In the genomic region with DNA sequence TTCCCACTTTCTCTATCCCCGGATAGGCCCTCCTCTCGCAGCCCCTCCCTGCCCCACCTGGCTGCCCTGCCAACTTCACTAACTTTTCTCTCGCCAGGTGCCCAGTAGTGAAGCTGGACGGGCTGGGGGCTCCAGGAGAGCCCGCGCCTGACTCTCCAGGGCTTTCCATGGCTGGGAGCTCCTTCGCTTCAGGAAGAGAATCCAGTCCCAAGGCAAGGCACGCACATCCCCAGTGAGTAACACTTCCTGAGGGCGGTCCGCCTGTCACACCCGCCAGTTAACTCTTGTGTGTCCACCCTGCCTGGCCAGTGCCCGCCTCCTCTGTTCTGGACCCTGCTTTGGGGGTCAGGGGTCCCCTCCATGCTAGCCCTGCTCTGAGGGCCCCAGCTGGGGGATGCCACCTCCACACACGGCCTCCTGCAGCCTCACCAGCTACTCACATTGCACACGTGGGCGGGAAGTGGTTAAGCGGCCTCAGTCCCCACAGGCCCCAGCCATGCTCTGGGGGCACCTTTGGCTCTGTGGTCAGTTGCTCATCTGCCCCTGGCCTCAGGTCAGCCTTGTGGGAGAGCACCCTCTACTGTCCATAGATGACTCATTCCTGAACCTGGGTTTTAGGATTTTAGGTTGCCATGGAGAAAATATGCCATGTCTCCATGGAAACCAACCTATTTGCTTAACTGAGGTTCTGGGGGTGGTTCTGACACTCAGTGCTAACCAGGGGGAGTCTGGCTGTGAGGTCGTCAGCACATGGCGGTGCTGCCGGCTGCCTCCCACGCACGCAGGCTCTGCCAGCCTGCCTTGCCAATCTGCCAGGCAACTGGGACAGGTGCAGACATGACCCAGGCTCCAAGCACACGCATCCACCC, we compare ENCODE assay signal across 8 cellular contexts. TPM values are rescaled to one million over a fixed set of nuclear protein-coding genes. Genes with fewer than 3 reads are reported as not detected.
A peak's percentile ranks its signal among the peaks of the same experiment; 100 is the strongest.
DNase-seq lines count a peak whose midpoint lies in the region; ATAC-seq and TF ChIP-seq lines count a peak whose summit lies in the region.

A gene with protein sequence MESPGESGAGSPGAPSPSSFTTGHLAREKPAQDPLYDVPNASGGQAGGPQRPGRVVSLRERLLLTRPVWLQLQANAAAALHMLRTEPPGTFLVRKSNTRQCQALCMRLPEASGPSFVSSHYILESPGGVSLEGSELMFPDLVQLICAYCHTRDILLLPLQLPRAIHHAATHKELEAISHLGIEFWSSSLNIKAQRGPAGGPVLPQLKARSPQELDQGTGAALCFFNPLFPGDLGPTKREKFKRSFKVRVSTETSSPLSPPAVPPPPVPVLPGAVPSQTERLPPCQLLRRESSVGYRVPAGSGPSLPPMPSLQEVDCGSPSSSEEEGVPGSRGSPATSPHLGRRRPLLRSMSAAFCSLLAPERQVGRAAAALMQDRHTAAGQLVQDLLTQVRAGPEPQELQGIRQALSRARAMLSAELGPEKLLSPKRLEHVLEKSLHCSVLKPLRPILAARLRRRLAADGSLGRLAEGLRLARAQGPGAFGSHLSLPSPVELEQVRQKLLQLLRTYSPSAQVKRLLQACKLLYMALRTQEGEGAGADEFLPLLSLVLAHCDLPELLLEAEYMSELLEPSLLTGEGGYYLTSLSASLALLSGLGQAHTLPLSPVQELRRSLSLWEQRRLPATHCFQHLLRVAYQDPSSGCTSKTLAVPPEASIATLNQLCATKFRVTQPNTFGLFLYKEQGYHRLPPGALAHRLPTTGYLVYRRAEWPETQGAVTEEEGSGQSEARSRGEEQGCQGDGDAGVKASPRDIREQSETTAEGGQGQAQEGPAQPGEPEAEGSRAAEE (minus strand): TSS at position 201 of the 869 bp plus-strand sequence. CDS start 32 bp downstream, at position 169.

- H3K79me2 ChIP-seq in OCI-LY3 (ENCODE audit: low read length) = no peaks in the 10 kb centered on the region

- DNase-seq in AG10803 (ENCODE audit: low read depth) (peak; percentile 94), adrenal gland (peak; percentile 63 to 87 (median 81)), Right ventricle myocardium inferior (ENCODE audit: missing footprints) (peak; percentile 66), occipital lobe (lab: John Stamatoyannopoulos, UW) (peak; percentile 72), vagina (ENCODE audit: extremely low spot score in 2 of 2) (no peak)

- intact Hi-C loops in adrenal gland (cut with DNase I) = no loop called here
- intact Hi-C loops in Right ventricle myocardium inferior (cut with DNase I) = loop anchor here (5.0 kb wide), 1 partner anchor 114 kb away; no protein-coding TSS in a partner anchor
- intact Hi-C loops in vagina (cut with DNase I) = no loop called here

- H3K9me3 ChIP-seq in OCI-LY3 (ENCODE audit: insufficient read depth, low read length) (no peaks in the 10 kb centered on the region), adrenal gland (replicated peaks in 1 of 3) (no peaks in the 10 kb centered on the region), vagina (no peaks in the 10 kb centered on the region)

- H4K20me1 ChIP-seq in OCI-LY3 (ENCODE audit: insufficient read depth, low read length) = no peaks in the 10 kb centered on the region

- no peak within 1 kb of the TSS for H2AFZ ChIP-seq in OCI-LY3 (ENCODE audit: low read depth, low read length)

- ATAC-seq in GM18520 (IDR thresholded peaks at IDR 0.05; ENCODE audit: unreplicated experiment) (peak; percentile 63), HG03342 (IDR thresholded peaks at IDR 0.05; ENCODE audit: unreplicated experiment) (peak; percentile 60), Right ventricle myocardium inferior (peak; percentile 69)

- no peaks in the 10 kb centered on the region for H3K27me3 ChIP-seq in OCI-LY3 (ENCODE audit: low read depth, low read length)
- H3K27me3 ChIP-seq in adrenal gland = no peaks in the 10 kb centered on the region
- H3K27me3 ChIP-seq in vagina = no peaks in the 10 kb centered on the region

- TF ChIP-seq POLR2A in adrenal gland (IDR thresholded peaks at IDR 0.05) = peak in 1 of 2 donors; percentile 49
- no peak for TF ChIP-seq POLR2A in vagina (IDR thresholded peaks at IDR 0.05)

- 4 to 10% (median 8%) methylated on average over 20 to 22 of the region's 22 CpGs; no CpG with 5 or more reads in 1 of the 4 donors for WGBS in adrenal gland, 4 donors

- peak within 1 kb of the TSS; percentile 86 for H3K4me3 ChIP-seq in AG10803 (ENCODE audit: low read length)
- H3K4me3 ChIP-seq in OCI-LY3 (ENCODE audit: low read length) = no peak within 1 kb of the TSS
- H3K4me3 ChIP-seq in adrenal gland = peak within 1 kb of the TSS in 3 of 4 donors; percentile 25 to 84 (median 54)
- H3K4me3 ChIP-seq in vagina = peak within 1 kb of the TSS; percentile 52 to 59

- H3K27ac ChIP-seq in OCI-LY3 (ENCODE audit: low read length) (no peak within 1 kb of the TSS), adrenal gland (peak within 1 kb of the TSS in 4 of 5 donors; percentile 20 to 87 (median 58)), vagina (peak within 1 kb of the TSS; percentile 67)

- peak; percentile 56 for TF ChIP-seq CTCF in AG10803 (conservative IDR thresholded peaks at IDR 0.05; ENCODE audit: low read length)
- peak; percentile 28 for TF ChIP-seq CTCF in OCI-LY3 (IDR thresholded peaks at IDR 0.05; ENCODE audit: low read depth, low read length)
- peak in 5 of 6 experiments; percentile 22 to 45 (median 29) for TF ChIP-seq CTCF in adrenal gland (IDR thresholded peaks at IDR 0.05)
- peak in 2 of 3 experiments; percentile 25 to 35 for TF ChIP-seq CTCF in vagina (IDR thresholded peaks at IDR 0.05)

- H3K4me2 ChIP-seq in OCI-LY3 (ENCODE audit: low read length) = no peak within 1 kb of the TSS

- no peaks in the 10 kb centered on the region for H3K4me1 ChIP-seq in OCI-LY3 (ENCODE audit: low read length)
- peaks cover 10 to 22% of the 10 kb centered on the region in 2 donors for H3K4me1 ChIP-seq in adrenal gland (replicated peaks in 1 of 2)
- H3K4me1 ChIP-seq in vagina = peaks cover 49% of the 10 kb centered on the region

- H3K36me3 ChIP-seq in OCI-LY3 (replicated peaks; ENCODE audit: low read depth, low read length) (peaks cover 25% of the 10 kb centered on the region), adrenal gland (replicated peaks in 1 of 2) (peaks cover 0 to 35% of the 10 kb centered on the region in 2 donors), vagina (peaks cover 0 to 44% of the 10 kb centered on the region in 2 donors)

- no peak within 1 kb of the TSS for H3K9ac ChIP-seq in OCI-LY3 (ENCODE audit: low read length)

RNA-seq across cellular contexts. Expression of the gene that starts here (rescaled TPM):
- total RNA-seq in adrenal gland (10 to 100 TPM in 2 of 8 donors, 1 to 10 TPM in 6; 4.6 to 13.1 (median 7.1) TPM), Right ventricle myocardium inferior (1.6 TPM), occipital lobe (0.47 TPM), vagina (19.2 TPM)
- polyA plus RNA-seq in adrenal gland = 10 to 100 TPM in 2 of 3 donors, 1 to 10 TPM in 1; 1.6 to 15.2 (median 10.9) TPM

Comparison
In these comparisons a context has a peak if more than half of its experiments do, and no peak if none do; other contexts are left out.
1. Peak in DNase-seq in occipital lobe; RNA of the gene not detected or under 1 TPM.
2. DNase-seq: peak in AG10803 (single experiment), adrenal gland (7 of 7) and Right ventricle myocardium inferior (single experiment); none in vagina (0 of 2).
3. Peak in every context shown above with its lines, with median percentiles within 50 percentile points of each other: CTCF ChIP-seq and ATAC-seq.